10 cellular contexts compared by ENCODE assay signal in genomic region chr3:197465996-197466549, GRCh38.
DNase-seq lines count a peak whose midpoint lies in the region; TF ChIP-seq lines count a peak whose summit lies in the region.
"Had no signal": no experiment of that assay in that cellular context is flagged by ENCODE, and none has a peak within 500 bp of the region (broad histone marks: within the 10 kb centered on the region; RNA-seq: fewer than 3 reads in every experiment).

No MANE protein-coding gene starts in this region.

- peak; percentile 82 for DNase-seq in DMS 273 (lab: John Stamatoyannopoulos, UW; ENCODE audit: unreplicated experiment)
- DNase-seq in M059J (ENCODE audit: low read depth), result peak; percentile 86
- DNase-seq in dermis blood vessel endothelial cell, result peak; percentile 70
- no peak for DNase-seq in nephron progenitor cell
- DNase-seq in MV-4-11 (lab: John Stamatoyannopoulos, UW), result no peak
- DNase-seq in NOMO-1 treated with dmso at 0.1 percent for 144 hours (lab: John Stamatoyannopoulos, UW; ENCODE audit: unreplicated experiment), result no peak
- DNase-seq in 8988T, result no peak
- DNase-seq in GM13976 (ENCODE audit: low spot score), result no peak
- DNase-seq: activated effector memory CD4-positive, alpha-beta T cell treated with anti-CD3 and anti-CD28 coated beads, Interleukin-2, amount 50 U/mL, for 16 hours; COR-L47 had no signal

- in situ Hi-C loops in GM13976 (cut with MboI; ENCODE audit: low sequenced_read_pairs, unreplicated experiment), result no loop called here

- H3K4me1 Mint-ChIP-seq in nephron progenitor cell, result peaks cover 66% of the 10 kb centered on the region

- H3K27ac Mint-ChIP-seq in nephron progenitor cell, result peak overlapping the region; percentile 66

- no peak for TF ChIP-seq CTCF in nephron progenitor cell (IDR thresholded peaks at IDR 0.05)
- no peak for TF ChIP-seq CTCF in GM13976 (IDR thresholded peaks at IDR 0.05; ENCODE audit: borderline replicate concordance, control extremely low read depth, extremely low read depth, insufficient read depth, missing control alignments)

- H3K27me3 Mint-ChIP-seq in nephron progenitor cell (ENCODE audit: low read depth, poor library complexity), result peaks cover 7% of the 10 kb centered on the region

- no peaks in the 10 kb centered on the region for H3K36me3 Mint-ChIP-seq in nephron progenitor cell (ENCODE audit: low read depth)

- H3K4me3 Mint-ChIP-seq in nephron progenitor cell, result no peak overlapping the region

- H3K9me3 Mint-ChIP-seq in nephron progenitor cell, result no peaks in the 10 kb centered on the region

Comparison
In these comparisons a context has a peak if more than half of its experiments do, and no peak if none do; other contexts are left out.
1. DNase-seq: peak in DMS 273 (single experiment), M059J (single experiment) and dermis blood vessel endothelial cell (single experiment); none in nephron progenitor cell (single experiment), MV-4-11 (single experiment), NOMO-1 treated with dmso at 0.1 percent for 144 hours (single experiment), 8988T (single experiment) and GM13976 (single experiment).